Comparison of ENCODE assay signal across 19 cellular contexts in genomic region chr15:100311829-100312228, GRCh38.
"Had no signal": no experiment of that assay in that cellular context is flagged by ENCODE, and none has a peak within 500 bp of the region (broad histone marks: within the 10 kb centered on the region; RNA-seq: fewer than 3 reads in every experiment).

No MANE protein-coding gene starts in this region.

- DNase-seq: activated CD4-positive, alpha-beta T cell treated with anti-CD3 and anti-CD28 coated beads for 36 hours; activated CD4-positive, alpha-beta T cell treated with anti-CD3 and anti-CD28 coated beads, Interleukin-2, amount 50 U/mL, for 48 hours; activated gamma-delta T cell treated with Interleukin-2 at 50 U/mL for 16 hours; activated T-cell treated with anti-CD3 and anti-CD28 coated beads for 4 hours; adrenal gland; cortex of kidney; erythroblast; left lung; right lobe of liver; spleen; stimulated activated CD4-positive, alpha-beta T cell treated with anti-CD3 and anti-CD28 coated beads, Interleukin-4, amount 100 ng/mL, for 4 hours had no signal

- H3K9ac ChIP-seq: neural progenitor cell had no signal

- ATAC-seq: activated CD4-positive, alpha-beta T cell treated with anti-CD3 and anti-CD28 coated beads for 36 hours; activated naive CD4-positive, alpha-beta T cell treated with anti-CD3 and anti-CD28 coated beads, Interleukin-2, amount 50 U/mL, for 72 hours; stimulated activated memory B cell treated with anti-CD40 and anti-IgM and Interleukin-4, amounts not matched to agents 10 μg/mL and 1 μg/mL and 100 μg/mL, for 72 hours; WTC11 had no signal

- H3K4me3 ChIP-seq: adrenal gland, heart right ventricle, left lung, neural progenitor cell, psoas muscle, right lobe of liver, spleen had no signal

- H3K4me1 ChIP-seq: adrenal gland, breast epithelium, left lung, psoas muscle, right lobe of liver, spleen had no signal

- H3K36me3 ChIP-seq: adrenal gland, breast epithelium, heart right ventricle, left lung, neural progenitor cell, spleen, thoracic aorta had no signal

- H3K27ac ChIP-seq: adrenal gland, left lung, neural progenitor cell, psoas muscle, right lobe of liver, spleen, thoracic aorta had no signal

- H3K27me3 ChIP-seq: adrenal gland, breast epithelium, neural progenitor cell, right lobe of liver had no signal

- H3K9me3 ChIP-seq: adrenal gland, breast epithelium, psoas muscle, right lobe of liver, spleen, thoracic aorta had no signal

- H3K4me2 ChIP-seq: neural progenitor cell had no signal

- H2AFZ ChIP-seq: neural progenitor cell had no signal
